1 cellular context compared by ENCODE assay signal in the genomic region with DNA sequence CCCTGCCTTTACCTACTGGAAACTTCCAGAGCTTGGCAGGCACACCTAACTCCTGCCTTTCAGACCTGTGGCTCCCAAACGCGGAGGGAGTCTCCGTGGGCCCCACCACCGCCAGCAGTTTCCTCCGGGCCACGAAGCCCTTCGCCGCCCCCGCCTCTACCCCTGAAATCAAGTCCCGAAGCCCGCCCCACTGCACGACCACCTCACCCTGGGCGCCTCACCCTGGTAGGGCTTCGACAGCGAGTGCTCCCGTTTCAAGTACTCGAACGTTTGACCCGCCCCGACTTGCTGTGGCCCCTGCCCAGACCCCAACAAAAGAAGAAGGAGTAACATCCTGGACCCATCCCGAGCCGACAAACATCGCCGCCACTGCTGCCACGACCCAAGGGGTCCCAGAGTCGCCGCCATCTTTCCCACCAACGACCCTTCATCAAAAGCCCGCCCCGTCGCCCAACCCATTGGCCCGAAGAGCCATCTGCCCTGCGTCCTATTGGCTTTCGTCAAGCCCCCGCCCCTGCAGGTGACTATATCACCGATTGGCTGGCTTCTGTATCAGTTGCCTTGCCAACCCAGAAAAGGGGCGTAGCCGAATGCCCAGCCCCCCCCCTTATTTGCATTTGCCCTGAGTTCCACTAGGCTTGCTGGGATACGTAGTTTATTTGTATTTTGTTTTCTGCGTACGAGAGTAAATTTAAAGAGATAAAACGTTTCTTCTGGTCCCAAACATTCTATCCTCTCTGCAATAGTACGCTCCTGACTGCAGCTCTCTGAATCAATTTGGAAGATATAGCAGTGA.
TF ChIP-seq lines count a peak whose summit lies in the region.

LMAN2L (minus strand) TSS at position 432 of the 796 bp plus-strand sequence; CDS start at position 408, 24 bp downstream.

TF ChIP-seq in GM12878, 131 proteins besides CTCF, POLR2A, EP300 and RAD21 (continued from another document and continues in another):
- TF ChIP-seq, protein P1, sequence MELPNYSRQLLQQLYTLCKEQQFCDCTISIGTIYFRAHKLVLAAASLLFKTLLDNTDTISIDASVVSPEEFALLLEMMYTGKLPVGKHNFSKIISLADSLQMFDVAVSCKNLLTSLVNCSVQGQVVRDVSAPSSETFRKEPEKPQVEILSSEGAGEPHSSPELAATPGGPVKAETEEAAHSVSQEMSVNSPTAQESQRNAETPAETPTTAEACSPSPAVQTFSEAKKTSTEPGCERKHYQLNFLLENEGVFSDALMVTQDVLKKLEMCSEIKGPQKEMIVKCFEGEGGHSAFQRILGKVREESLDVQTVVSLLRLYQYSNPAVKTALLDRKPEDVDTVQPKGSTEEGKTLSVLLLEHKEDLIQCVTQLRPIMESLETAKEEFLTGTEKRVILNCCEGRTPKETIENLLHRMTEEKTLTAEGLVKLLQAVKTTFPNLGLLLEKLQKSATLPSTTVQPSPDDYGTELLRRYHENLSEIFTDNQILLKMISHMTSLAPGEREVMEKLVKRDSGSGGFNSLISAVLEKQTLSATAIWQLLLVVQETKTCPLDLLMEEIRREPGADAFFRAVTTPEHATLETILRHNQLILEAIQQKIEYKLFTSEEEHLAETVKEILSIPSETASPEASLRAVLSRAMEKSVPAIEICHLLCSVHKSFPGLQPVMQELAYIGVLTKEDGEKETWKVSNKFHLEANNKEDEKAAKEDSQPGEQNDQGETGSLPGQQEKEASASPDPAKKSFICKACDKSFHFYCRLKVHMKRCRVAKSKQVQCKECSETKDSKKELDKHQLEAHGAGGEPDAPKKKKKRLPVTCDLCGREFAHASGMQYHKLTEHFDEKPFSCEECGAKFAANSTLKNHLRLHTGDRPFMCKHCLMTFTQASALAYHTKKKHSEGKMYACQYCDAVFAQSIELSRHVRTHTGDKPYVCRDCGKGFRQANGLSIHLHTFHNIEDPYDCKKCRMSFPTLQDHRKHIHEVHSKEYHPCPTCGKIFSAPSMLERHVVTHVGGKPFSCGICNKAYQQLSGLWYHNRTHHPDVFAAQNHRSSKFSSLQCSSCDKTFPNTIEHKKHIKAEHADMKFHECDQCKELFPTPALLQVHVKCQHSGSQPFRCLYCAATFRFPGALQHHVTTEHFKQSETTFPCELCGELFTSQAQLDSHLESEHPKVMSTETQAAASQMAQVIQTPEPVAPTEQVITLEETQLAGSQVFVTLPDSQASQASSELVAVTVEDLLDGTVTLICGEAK (IDR thresholded peaks at IDR 0.05; ENCODE audit: borderline replicate concordance): no peak; the same call in 1 of the 2 replicates
- TF ChIP-seq EGR1 (IDR thresholded peaks at IDR 0.05; ENCODE audit: borderline replicate concordance in 1 of 2, low read depth in 2 of 2, low read length in 2 of 2) (0 out of 3 replicates have a peak, but pooled peaks of 1 of the 2 experiments have one; percentile 19), NR2F1 (conservative IDR thresholded peaks at IDR 0.05) (0 out of 2 replicates have a peak, but pooled peaks have one; percentile 16), ZNF274 (IDR thresholded peaks at IDR 0.05; ENCODE audit: insufficient read depth, insufficient read length) (no peak), KAT2A (conservative IDR thresholded peaks at IDR 0.05; ENCODE audit: control insufficient read depth, low read depth, low read length) (no peak), SREBF1 (IDR thresholded peaks at IDR 0.05; ENCODE audit: low read length) (peak; percentile 49; the same call in 1 of the 2 replicates), ZNF622 (IDR thresholded peaks at IDR 0.05) (no peak), CBX5 (IDR thresholded peaks at IDR 0.05; ENCODE audit: low read depth) (no peak), SRF (IDR thresholded peaks at IDR 0.05; ENCODE audit: low read depth in 2 of 2, low read length in 2 of 2) (0 out of 4 replicates have a peak, but pooled peaks of 1 of the 2 experiments have one; percentile 43), TCF12 (IDR thresholded peaks at IDR 0.05; ENCODE audit: low read depth, low read length) (no peak), SIX5 (IDR thresholded peaks at IDR 0.05; ENCODE audit: low read depth, low read length, severe bottlenecking) (peak; percentile 87), TCF3 (IDR thresholded peaks at IDR 0.05; ENCODE audit: borderline replicate concordance, insufficient read depth, low read depth, low read length) (no peak), RFX5 (IDR thresholded peaks at IDR 0.05; ENCODE audit: low read depth, low read length) (no peak), ZBED1 (IDR thresholded peaks at IDR 0.05; ENCODE audit: borderline replicate concordance) (no peak), MEF2B (IDR thresholded peaks at IDR 0.05; ENCODE audit: partially characterized antibody, poor library complexity, severe bottlenecking) (peak; percentile 25), SIN3A (IDR thresholded peaks at IDR 0.05; ENCODE audit: low read depth, low read length) (peak; percentile 37; the same call in 1 of the 2 replicates), BRCA1 (IDR thresholded peaks at IDR 0.05; ENCODE audit: low read depth, low read length) (no peak), YY1 (IDR thresholded peaks at IDR 0.05; ENCODE audit: low read depth, low read length) (peak; percentile 98), EED (IDR thresholded peaks at IDR 0.05; ENCODE audit: low read depth) (no peak), MXI1 (IDR thresholded peaks at IDR 0.05; ENCODE audit: low read depth, low read length) (peak; percentile 86), SPI1 (IDR thresholded peaks at IDR 0.05; ENCODE audit: borderline replicate concordance, insufficient read depth, low read depth, low read length) (no peak), POLR2AphosphoS5 (IDR thresholded peaks at IDR 0.05; ENCODE audit: low read length) (0 out of 2 replicates have a peak, but pooled peaks have one; percentile 45), YBX1 (IDR thresholded peaks at IDR 0.05) (no peak), PML (IDR thresholded peaks at IDR 0.05; ENCODE audit: low read length) (no peak), PAX5 (IDR thresholded peaks at IDR 0.05; ENCODE audit: borderline replicate concordance, low read depth, low read length) (no peak), SMARCA5 (IDR thresholded peaks at IDR 0.05) (no peak), CREB1 (IDR thresholded peaks at IDR 0.05; ENCODE audit: low read depth) (peak; percentile 79), NBN (IDR thresholded peaks at IDR 0.05) (peak; percentile 48; the same call in 1 of the 2 replicates), TCF7 (IDR thresholded peaks at IDR 0.05; ENCODE audit: borderline replicate concordance) (no peak; the same call in 1 of the 2 replicates), IKZF2 (IDR thresholded peaks at IDR 0.05) (no peak), ZNF207 (IDR thresholded peaks at IDR 0.05; ENCODE audit: borderline replicate concordance) (no peak), BACH1 (IDR thresholded peaks at IDR 0.05; ENCODE audit: borderline replicate concordance) (no peak), IKZF1 (conservative IDR thresholded peaks at IDR 0.05) (peak; percentile 24; the same call in 1 of the 2 replicates), FOS (IDR thresholded peaks at IDR 0.05; ENCODE audit: borderline replicate concordance, extremely low read depth, insufficient read length) (peak; percentile 41), PKNOX1 (IDR thresholded peaks at IDR 0.05) (peak; percentile 79), KLF5 (IDR thresholded peaks at IDR 0.05; ENCODE audit: partially characterized antibody) (no peak), RB1 (IDR thresholded peaks at IDR 0.05; ENCODE audit: borderline replicate concordance) (no peak), EZH2 (IDR thresholded peaks at IDR 0.05; ENCODE audit: borderline replicate concordance, control insufficient read depth, low read depth, low read length) (no peak), JUND (IDR thresholded peaks at IDR 0.05; ENCODE audit: low read depth, low read length) (no peak), ETV6 (conservative IDR thresholded peaks at IDR 0.05 in 1 of 2, IDR thresholded peaks at IDR 0.05 in 1 of 2; ENCODE audit: borderline replicate concordance in 1 of 2, low read depth in 1 of 2) (no peak), TARDBP (IDR thresholded peaks at IDR 0.05; ENCODE audit: borderline replicate concordance) (no peak), RELB (IDR thresholded peaks at IDR 0.05; ENCODE audit: low read depth) (peak; percentile 88), FOXM1 (IDR thresholded peaks at IDR 0.05; ENCODE audit: low read depth, low read length) (no peak), HSF1 (IDR thresholded peaks at IDR 0.05; ENCODE audit: low read depth, low read length) (no peak), BCLAF1 (IDR thresholded peaks at IDR 0.05) (no peak), ZSCAN29 (IDR thresholded peaks at IDR 0.05) (no peak), SP1 (IDR thresholded peaks at IDR 0.05; ENCODE audit: low read depth, low read length) (peak; percentile 95), CBX3 (IDR thresholded peaks at IDR 0.05; ENCODE audit: borderline replicate concordance, low read depth) (no peak)
- TF ChIP-seq, protein P2, sequence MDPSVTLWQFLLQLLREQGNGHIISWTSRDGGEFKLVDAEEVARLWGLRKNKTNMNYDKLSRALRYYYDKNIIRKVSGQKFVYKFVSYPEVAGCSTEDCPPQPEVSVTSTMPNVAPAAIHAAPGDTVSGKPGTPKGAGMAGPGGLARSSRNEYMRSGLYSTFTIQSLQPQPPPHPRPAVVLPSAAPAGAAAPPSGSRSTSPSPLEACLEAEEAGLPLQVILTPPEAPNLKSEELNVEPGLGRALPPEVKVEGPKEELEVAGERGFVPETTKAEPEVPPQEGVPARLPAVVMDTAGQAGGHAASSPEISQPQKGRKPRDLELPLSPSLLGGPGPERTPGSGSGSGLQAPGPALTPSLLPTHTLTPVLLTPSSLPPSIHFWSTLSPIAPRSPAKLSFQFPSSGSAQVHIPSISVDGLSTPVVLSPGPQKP (IDR thresholded peaks at IDR 0.05; ENCODE audit: low read depth, low read length): no peak
- TF ChIP-seq, protein P3, sequence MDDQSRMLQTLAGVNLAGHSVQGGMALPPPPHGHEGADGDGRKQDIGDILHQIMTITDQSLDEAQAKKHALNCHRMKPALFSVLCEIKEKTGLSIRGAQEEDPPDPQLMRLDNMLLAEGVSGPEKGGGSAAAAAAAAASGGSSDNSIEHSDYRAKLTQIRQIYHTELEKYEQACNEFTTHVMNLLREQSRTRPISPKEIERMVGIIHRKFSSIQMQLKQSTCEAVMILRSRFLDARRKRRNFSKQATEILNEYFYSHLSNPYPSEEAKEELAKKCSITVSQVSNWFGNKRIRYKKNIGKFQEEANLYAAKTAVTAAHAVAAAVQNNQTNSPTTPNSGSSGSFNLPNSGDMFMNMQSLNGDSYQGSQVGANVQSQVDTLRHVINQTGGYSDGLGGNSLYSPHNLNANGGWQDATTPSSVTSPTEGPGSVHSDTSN (IDR thresholded peaks at IDR 0.05; ENCODE audit: insufficient replicate concordance, low read depth, low read length): peak; percentile 7
- TF ChIP-seq, protein P4, sequence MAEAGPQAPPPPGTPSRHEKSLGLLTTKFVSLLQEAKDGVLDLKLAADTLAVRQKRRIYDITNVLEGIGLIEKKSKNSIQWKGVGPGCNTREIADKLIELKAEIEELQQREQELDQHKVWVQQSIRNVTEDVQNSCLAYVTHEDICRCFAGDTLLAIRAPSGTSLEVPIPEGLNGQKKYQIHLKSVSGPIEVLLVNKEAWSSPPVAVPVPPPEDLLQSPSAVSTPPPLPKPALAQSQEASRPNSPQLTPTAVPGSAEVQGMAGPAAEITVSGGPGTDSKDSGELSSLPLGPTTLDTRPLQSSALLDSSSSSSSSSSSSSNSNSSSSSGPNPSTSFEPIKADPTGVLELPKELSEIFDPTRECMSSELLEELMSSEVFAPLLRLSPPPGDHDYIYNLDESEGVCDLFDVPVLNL (IDR thresholded peaks at IDR 0.05; ENCODE audit: low read depth, low read length): no peak
